ENCODE assay signal across 31 cellular contexts in genomic region chr1:114201486-114201885, GRCh38. TPM values are rescaled to one million over a fixed set of nuclear protein-coding genes. Genes with fewer than 3 reads are reported as not detected.
"Had no signal": no experiment of that assay in that cellular context is flagged by ENCODE, and none has a peak within 500 bp of the region (broad histone marks: within the 10 kb centered on the region; RNA-seq: fewer than 3 reads in every experiment).

No MANE protein-coding gene starts in this region.

- H3K4me1 ChIP-seq: colonic mucosa, esophagus squamous epithelium, gastrocnemius medialis, lower lobe of right lung had no signal

- H3K9me3 Mint-ChIP-seq: dendritic cell treated with granulocyte-macrophage colony-stimulating factor and Interleukin-4, amounts not matched to agents 40 ng/mL and 50 ng/mL, for 4 days; effector memory CD8-positive, alpha-beta T cell; endodermal cell had no signal

- H3K36me3 Mint-ChIP-seq: naive thymus-derived CD4-positive, alpha-beta T cell had no signal

- H3K4me1 Mint-ChIP-seq: endodermal cell had no signal

- DNase-seq: colonic mucosa; cortex of kidney; effector CD8-positive, alpha-beta T cell; effector memory CD8-positive, alpha-beta T cell; endodermal cell; erythroblast; esophagus squamous epithelium; foreskin fibroblast; foreskin melanocyte; gastrocnemius medialis; glutamatergic neuron; head of caudate nucleus; heart right ventricle; hippocampal formation; left cardiac atrium; left lung; lower lobe of right lung; mesenchymal stem cell; midbrain; naive thymus-derived CD4-positive, alpha-beta T cell had no signal

- H3K9me3 ChIP-seq: colonic mucosa, esophagus squamous epithelium, gastrocnemius medialis, heart right ventricle, left lung, lower lobe of right lung had no signal

- H3K36me3 ChIP-seq: colonic mucosa, esophagus squamous epithelium, gastrocnemius medialis, heart right ventricle, left lung, lower lobe of right lung had no signal

- ATAC-seq: effector memory CD8-positive, alpha-beta T cell; esophagus mucosa; gastrocnemius medialis; left lung; lower lobe of right lung; naive thymus-derived CD4-positive, alpha-beta T cell had no signal

- H3K27ac Mint-ChIP-seq: dendritic cell treated with granulocyte-macrophage colony-stimulating factor and Interleukin-4, amounts not matched to agents 40 ng/mL and 50 ng/mL, for 4 days; effector memory CD8-positive, alpha-beta T cell; endodermal cell; naive thymus-derived CD4-positive, alpha-beta T cell had no signal

- H3K4me3 Mint-ChIP-seq: dendritic cell treated with granulocyte-macrophage colony-stimulating factor and Interleukin-4, amounts not matched to agents 40 ng/mL and 50 ng/mL, for 4 days; effector memory CD8-positive, alpha-beta T cell; endodermal cell; naive thymus-derived CD4-positive, alpha-beta T cell had no signal

- H3K4me3 ChIP-seq: colonic mucosa, esophagus squamous epithelium, gastrocnemius medialis, heart right ventricle, left lung, lower lobe of right lung had no signal

- H3K27me3 ChIP-seq: colonic mucosa had no signal

- H3K27ac ChIP-seq: colonic mucosa, epithelial cell of prostate, esophagus squamous epithelium, gastrocnemius medialis, heart right ventricle, left lung, lower lobe of right lung had no signal

- FAIRE-seq: endometrium, islet of Langerhans, keratinocyte had no signal

RNA-seq across cellular contexts. Expression of gene SYT6, which starts 47.8 kb away (rescaled TPM):
- total RNA-seq: dermis microvascular lymphatic vessel endothelial cell; esophagus mucosa; esophagus squamous epithelium; glomerular endothelial cell; kidney epithelial cell; left cardiac atrium; left lung; lower lobe of right lung; lung microvascular endothelial cell; mesenteric fat pad; naive thymus-derived CD4-positive, alpha-beta T cell had no signal
- polyA plus RNA-seq: heart right ventricle; keratinocyte; naive thymus-derived CD4-positive, alpha-beta T cell had no signal
